ENCODE assay signal across 8 cellular contexts in genomic region chr11:45180158-45180887, GRCh38. TPM values are rescaled to one million over a fixed set of nuclear protein-coding genes. Genes with fewer than 3 reads are reported as not detected.
DNase-seq lines count a peak whose midpoint lies in the region; ATAC-seq and TF ChIP-seq lines count a peak whose summit lies in the region.

No MANE protein-coding gene starts in this region.

- no peaks in the 10 kb centered on the region for H3K27me3 ChIP-seq in WERI-Rb-1 (ENCODE audit: insufficient read depth, low read depth, severe bottlenecking)

- H3K4me3 ChIP-seq in WERI-Rb-1 (ENCODE audit: low read depth, low read length) (peak overlapping the region; percentile 53), fibroblast of mammary gland (ENCODE audit: control insufficient read depth, low read depth, low read length) (no peak overlapping the region)

- H3K4me1 Mint-ChIP-seq in natural killer cell, result peaks cover 23 to 25% of the 10 kb centered on the region in 2 donors

- no peaks in the 10 kb centered on the region for H3K9me3 Mint-ChIP-seq in natural killer cell

- H3K4me3 Mint-ChIP-seq in natural killer cell, result peak overlapping the region; percentile 88

- ATAC-seq in natural killer cell (peak; percentile 43 to 63 (median 50)), GM21825 (IDR thresholded peaks at IDR 0.05; ENCODE audit: unreplicated experiment) (no peak)

- no peaks in the 10 kb centered on the region for H3K9me3 ChIP-seq in WERI-Rb-1 (ENCODE audit: severe bottlenecking)

- H3K27ac Mint-ChIP-seq in natural killer cell, result no peak overlapping the region

- H3K27me3 Mint-ChIP-seq in natural killer cell (ENCODE audit: low read depth in 2 of 2), result peaks cover 10 to 13% of the 10 kb centered on the region in 2 donors

- intact Hi-C loops in natural killer cell (cut with micrococcal nuclease), result no loop called here

- H3K36me3 ChIP-seq in WERI-Rb-1, result peaks cover 14% of the 10 kb centered on the region

- peak; percentile 62 for TF ChIP-seq CTCF in WERI-Rb-1 (IDR thresholded peaks at IDR 0.05; ENCODE audit: low read depth, low read length)
- peak; percentile 13 for TF ChIP-seq CTCF in fibroblast of mammary gland (conservative IDR thresholded peaks at IDR 0.05; ENCODE audit: control insufficient read depth, insufficient read depth, low read depth, low read length)
- TF ChIP-seq CTCF in natural killer cell (IDR thresholded peaks at IDR 0.05), result no peak

- no peaks in the 10 kb centered on the region for H3K36me3 Mint-ChIP-seq in natural killer cell

- H3K27ac ChIP-seq in WERI-Rb-1, result peak overlapping the region; percentile 61

- DNase-seq in D341Med (ENCODE audit: low spot score) (peak; percentile 65), HT1080 (ENCODE audit: low read depth) (peak; percentile 11), WERI-Rb-1 (peak; percentile 70), fibroblast of mammary gland (ENCODE audit: low read depth) (no peak), natural killer cell (no peak), globus pallidus (ENCODE audit: low spot score) (no peak), NCI-H446 treated with DMSO at 0.1 percent for 48 hours (lab: John Stamatoyannopoulos, UW) (no peak)

RNA-seq across cellular contexts. Expression of gene PRDM11, which starts 33.9 kb away (rescaled TPM):
- 8.4 and 10.2 TPM in 2 replicates for total RNA-seq in HT1080 (2014; rRNA removed; shearing (Covaris generic))
- 1.7 and 2.3 TPM in 2 replicates for polyA plus RNA-seq in HT1080 (2015; cell fraction: cytosol; rRNA removed)
- 2.1 and 2.6 TPM in 2 replicates for polyA plus RNA-seq in HT1080 (2015; cell fraction: nucleus; rRNA removed)
- 10 to 100 TPM; 10.3 to 14.7 (median 13.7) TPM for total RNA-seq in natural killer cell

Comparison
In these comparisons a context has a peak if more than half of its experiments do, and no peak if none do; other contexts are left out.
1. DNase-seq: peak in D341Med (single experiment), HT1080 (single experiment) and WERI-Rb-1 (single experiment); none in fibroblast of mammary gland (single experiment), natural killer cell (single experiment), globus pallidus (single experiment) and NCI-H446 treated with DMSO at 0.1 percent for 48 hours (single experiment).